Comparison of ENCODE assay signal across 13 cellular contexts in the genomic region with DNA sequence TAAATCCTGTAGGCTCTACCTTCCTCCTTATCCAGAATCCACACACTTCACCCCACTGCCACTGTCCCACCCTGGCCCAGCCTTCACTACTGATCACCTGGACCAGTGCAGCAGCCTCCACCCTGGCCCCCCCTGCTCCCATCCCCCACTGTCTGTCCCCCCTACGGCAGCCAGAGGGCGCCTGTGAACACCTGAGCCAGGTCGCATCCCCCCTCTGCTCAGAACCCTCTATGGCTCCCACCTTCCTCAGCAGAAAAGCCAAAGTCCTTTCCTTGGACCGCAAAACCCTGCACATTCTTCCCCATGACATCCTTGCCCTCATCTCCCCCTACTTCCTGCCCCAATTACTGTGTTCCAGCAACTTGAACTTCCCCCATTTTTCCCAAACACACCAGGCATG. TPM values are rescaled to one million over a fixed set of nuclear protein-coding genes. Genes with fewer than 3 reads are reported as not detected.
DNase-seq lines count a peak whose midpoint lies in the region; ATAC-seq and TF ChIP-seq lines count a peak whose summit lies in the region.
"Had no signal": no experiment of that assay in that cellular context is flagged by ENCODE, and none has a peak within 500 bp of the region (broad histone marks: within the 10 kb centered on the region; RNA-seq: fewer than 3 reads in every experiment).

No MANE protein-coding gene starts in this region.

- no peaks in the 10 kb centered on the region for H3K79me2 ChIP-seq in KMS-11 (ENCODE audit: insufficient read depth, low read depth)

- H2AFZ ChIP-seq in KMS-11 (ENCODE audit: low read depth) = no peak overlapping the region

- intact Hi-C loops in activated CD8-positive, alpha-beta T cell treated with anti-CD3 and anti-CD28 coated beads for 36 hours (cut with micrococcal nuclease) = no loop called here

- no peaks in the 10 kb centered on the region for H3K4me1 ChIP-seq in KMS-11 (ENCODE audit: low read depth, poor library complexity, severe bottlenecking)
- H3K4me1 ChIP-seq: adrenal gland had no signal

- no peaks in the 10 kb centered on the region for H3K36me3 Mint-ChIP-seq in activated CD8-positive, alpha-beta T cell treated with anti-CD3 and anti-CD28 coated beads for 36 hours (ENCODE audit: low read depth)
- H3K36me3 Mint-ChIP-seq in activated CD8-positive, alpha-beta T cell treated with anti-CD3 and anti-CD28 coated beads, Interleukin-2, amount 10 ng/mL, durations not matched to agents 7 days and 5 days (ENCODE audit: low read depth) = no peaks in the 10 kb centered on the region
- H3K36me3 Mint-ChIP-seq in progenitor cell of endocrine pancreas (ENCODE audit: insufficient read depth) = no peaks in the 10 kb centered on the region
- H3K36me3 Mint-ChIP-seq: natural killer cell treated with Interleukin-12 subunit alpha and Interleukin-12 subunit beta and Interleukin-15 and Interleukin-18, amount 100 ng/mL, for 72 hours had no signal

- no peaks in the 10 kb centered on the region for H3K27me3 Mint-ChIP-seq in activated CD8-positive, alpha-beta T cell treated with anti-CD3 and anti-CD28 coated beads for 36 hours
- H3K27me3 Mint-ChIP-seq in activated CD8-positive, alpha-beta T cell treated with anti-CD3 and anti-CD28 coated beads, Interleukin-2, amount 10 ng/mL, durations not matched to agents 7 days and 5 days (ENCODE audit: low read depth) = peaks cover 10% of the 10 kb centered on the region
- H3K27me3 Mint-ChIP-seq in progenitor cell of endocrine pancreas = no peaks in the 10 kb centered on the region

- TF ChIP-seq CTCF in activated CD8-positive, alpha-beta T cell treated with anti-CD3 and anti-CD28 coated beads for 36 hours (IDR thresholded peaks at IDR 0.05) = peak; percentile 29
- TF ChIP-seq CTCF in KMS-11 (conservative IDR thresholded peaks at IDR 0.05; ENCODE audit: low read depth, low read length) (0 out of 2 replicates have a peak, but pooled peaks have one; percentile 24), cardiac fibroblast (IDR thresholded peaks at IDR 0.05; ENCODE audit: low read depth, low read length) (peak; percentile 32), progenitor cell of endocrine pancreas (IDR thresholded peaks at IDR 0.05; ENCODE audit: unreplicated experiment) (peak; percentile 29)

- no peak overlapping the region for H3K27ac ChIP-seq in KMS-11
- H3K27ac ChIP-seq: adrenal gland had no signal

- no peaks in the 10 kb centered on the region for H3K4me1 Mint-ChIP-seq in activated CD8-positive, alpha-beta T cell treated with anti-CD3 and anti-CD28 coated beads for 36 hours (ENCODE audit: low read depth)
- no peaks in the 10 kb centered on the region for H3K4me1 Mint-ChIP-seq in activated CD8-positive, alpha-beta T cell treated with anti-CD3 and anti-CD28 coated beads, Interleukin-2, amount 10 ng/mL, durations not matched to agents 7 days and 5 days (ENCODE audit: low read depth)
- H3K4me1 Mint-ChIP-seq in progenitor cell of endocrine pancreas (ENCODE audit: low read depth) = no peaks in the 10 kb centered on the region

- no peak overlapping the region for H3K4me3 Mint-ChIP-seq in activated CD8-positive, alpha-beta T cell treated with anti-CD3 and anti-CD28 coated beads for 36 hours
- no peak overlapping the region for H3K4me3 Mint-ChIP-seq in activated CD8-positive, alpha-beta T cell treated with anti-CD3 and anti-CD28 coated beads, Interleukin-2, amount 10 ng/mL, durations not matched to agents 7 days and 5 days
- no peak overlapping the region for H3K4me3 Mint-ChIP-seq in progenitor cell of endocrine pancreas (ENCODE audit: low read depth)
- H3K4me3 Mint-ChIP-seq: natural killer cell treated with Interleukin-12 subunit alpha and Interleukin-12 subunit beta and Interleukin-15 and Interleukin-18, amount 100 ng/mL, for 72 hours had no signal

- peaks cover 6% of the 10 kb centered on the region; the same call in 1 of the 2 replicates for H3K27me3 ChIP-seq in KMS-11 (ENCODE audit: insufficient read depth, low read depth)
- H3K27me3 ChIP-seq: adrenal gland had no signal

- no peak overlapping the region for H3K4me2 ChIP-seq in KMS-11

- H3K9ac ChIP-seq in KMS-11 = no peak overlapping the region

- H3K9me3 Mint-ChIP-seq in activated CD8-positive, alpha-beta T cell treated with anti-CD3 and anti-CD28 coated beads for 36 hours = no peaks in the 10 kb centered on the region
- no peaks in the 10 kb centered on the region for H3K9me3 Mint-ChIP-seq in activated CD8-positive, alpha-beta T cell treated with anti-CD3 and anti-CD28 coated beads, Interleukin-2, amount 10 ng/mL, durations not matched to agents 7 days and 5 days (ENCODE audit: insufficient read depth)
- H3K9me3 Mint-ChIP-seq in progenitor cell of endocrine pancreas (ENCODE audit: low read depth) = no peaks in the 10 kb centered on the region
- H3K9me3 Mint-ChIP-seq: natural killer cell treated with Interleukin-12 subunit alpha and Interleukin-12 subunit beta and Interleukin-15 and Interleukin-18, amount 100 ng/mL, for 72 hours had no signal

- POLR2A ChIA-PET in activated CD8-positive, alpha-beta T cell treated with anti-CD3 and anti-CD28 coated beads for 36 hours (lab: Charles Lee) = no interaction called here
- POLR2A ChIA-PET in activated CD8-positive, alpha-beta T cell treated with anti-CD3 and anti-CD28 coated beads, Interleukin-2, amount 10 ng/mL, durations not matched to agents 7 days and 5 days (lab: Charles Lee) = no interaction called here

- no peaks in the 10 kb centered on the region for H3K36me3 ChIP-seq in KMS-11 (ENCODE audit: insufficient read depth)
- H3K36me3 ChIP-seq: adrenal gland had no signal

- peak; percentile 46 for DNase-seq in activated CD8-positive, alpha-beta T cell treated with anti-CD3 and anti-CD28 coated beads for 36 hours
- DNase-seq in activated CD8-positive, alpha-beta T cell treated with anti-CD3 and anti-CD28 coated beads, Interleukin-2, amount 10 ng/mL, durations not matched to agents 7 days and 5 days = no peak
- no peak for DNase-seq in cardiac fibroblast (ENCODE audit: low read depth in 2 of 2)
- no peak for DNase-seq in progenitor cell of endocrine pancreas (ENCODE audit: low spot score, unreplicated experiment)
- no peak for DNase-seq in mucosa of gallbladder (ENCODE audit: low spot score)
- DNase-seq: adrenal gland, NCI-H1092 treated with DMSO at 0.1 percent for 48 hours, NCI-H774 had no signal

- peak; percentile 72 for ATAC-seq in activated CD8-positive, alpha-beta T cell treated with anti-CD3 and anti-CD28 coated beads for 36 hours
- ATAC-seq in activated CD8-positive, alpha-beta T cell treated with anti-CD3 and anti-CD28 coated beads, Interleukin-2, amount 10 ng/mL, durations not matched to agents 7 days and 5 days = no peak
- ATAC-seq in GM19455 (IDR thresholded peaks at IDR 0.05; ENCODE audit: unreplicated experiment) (no peak), GM18858 (IDR thresholded peaks at IDR 0.05; ENCODE audit: unreplicated experiment) (no peak)

- H3K4me3 ChIP-seq in KMS-11 (IDR thresholded peaks at IDR 0.05; ENCODE audit: insufficient read depth, low read depth, low read length) = no peak overlapping the region
- no peak overlapping the region for H3K4me3 ChIP-seq in cardiac fibroblast (replicated peaks in 1 of 2; ENCODE audit: low read depth in 2 of 2, low read length in 2 of 2)
- H3K4me3 ChIP-seq: adrenal gland had no signal

- no peak overlapping the region for H3K27ac Mint-ChIP-seq in activated CD8-positive, alpha-beta T cell treated with anti-CD3 and anti-CD28 coated beads for 36 hours
- no peak overlapping the region for H3K27ac Mint-ChIP-seq in activated CD8-positive, alpha-beta T cell treated with anti-CD3 and anti-CD28 coated beads, Interleukin-2, amount 10 ng/mL, durations not matched to agents 7 days and 5 days
- no peak overlapping the region for H3K27ac Mint-ChIP-seq in progenitor cell of endocrine pancreas
- H3K27ac Mint-ChIP-seq: natural killer cell treated with Interleukin-12 subunit alpha and Interleukin-12 subunit beta and Interleukin-15 and Interleukin-18, amount 100 ng/mL, for 72 hours had no signal

- no peaks in the 10 kb centered on the region for H4K20me1 ChIP-seq in KMS-11 (ENCODE audit: insufficient read depth)

- CTCF ChIA-PET in activated CD8-positive, alpha-beta T cell treated with anti-CD3 and anti-CD28 coated beads for 36 hours (lab: Charles Lee) = no interaction called here
- CTCF ChIA-PET in activated CD8-positive, alpha-beta T cell treated with anti-CD3 and anti-CD28 coated beads, Interleukin-2, amount 10 ng/mL, durations not matched to agents 7 days and 5 days (lab: Charles Lee) = no interaction called here

RNA-seq across cellular contexts. Expression of a gene that starts 20.6 kb away (rescaled TPM):
- total RNA-seq in activated CD8-positive, alpha-beta T cell treated with anti-CD3 and anti-CD28 coated beads for 36 hours = not detected
- total RNA-seq in activated CD8-positive, alpha-beta T cell treated with anti-CD3 and anti-CD28 coated beads, Interleukin-2, amount 10 ng/mL, durations not matched to agents 7 days and 5 days = under 1 TPM in 1 of 2 experiments, not detected in 1; 0.71 TPM
- total RNA-seq in progenitor cell of endocrine pancreas (0.87 and 1.4 TPM in 2 replicates), mucosa of gallbladder (0.20 TPM)
- total RNA-seq: activated CD8-positive, alpha-beta memory T cell treated with anti-CD3 and anti-CD28 coated beads for 36 hours had no signal

RNA-seq across cellular contexts. Expression of a gene that starts 24.8 kb away (rescaled TPM):
- total RNA-seq in activated CD8-positive, alpha-beta T cell treated with anti-CD3 and anti-CD28 coated beads for 36 hours = 100 to 1,000 TPM; 207 to 211 TPM
- 100 to 1,000 TPM; 285 to 302 TPM for total RNA-seq in activated CD8-positive, alpha-beta T cell treated with anti-CD3 and anti-CD28 coated beads, Interleukin-2, amount 10 ng/mL, durations not matched to agents 7 days and 5 days
- total RNA-seq in progenitor cell of endocrine pancreas (409 and 437 TPM in 2 replicates), mucosa of gallbladder (357 TPM)

RNA-seq across cellular contexts. Expression of a gene that starts 25.3 kb away (rescaled TPM):
- total RNA-seq in activated CD8-positive, alpha-beta T cell treated with anti-CD3 and anti-CD28 coated beads for 36 hours = under 1 TPM; 0.47 to 0.70 TPM
- not detected for total RNA-seq in activated CD8-positive, alpha-beta T cell treated with anti-CD3 and anti-CD28 coated beads, Interleukin-2, amount 10 ng/mL, durations not matched to agents 7 days and 5 days
- total RNA-seq in progenitor cell of endocrine pancreas (1.8 and 2.2 TPM in 2 replicates), mucosa of gallbladder (1.4 TPM)
- total RNA-seq: natural killer cell treated with Interleukin-12 subunit alpha and Interleukin-12 subunit beta and Interleukin-15 and Interleukin-18, amount 100 ng/mL, for 72 hours had no signal

RNA-seq across cellular contexts. Expression of a gene that starts 41.1 kb away (rescaled TPM):
- not detected for total RNA-seq in activated CD8-positive, alpha-beta T cell treated with anti-CD3 and anti-CD28 coated beads for 36 hours
- total RNA-seq in activated CD8-positive, alpha-beta T cell treated with anti-CD3 and anti-CD28 coated beads, Interleukin-2, amount 10 ng/mL, durations not matched to agents 7 days and 5 days = not detected
- 266 and 284 TPM in 2 replicates for total RNA-seq in progenitor cell of endocrine pancreas
- 72.0 TPM for total RNA-seq in mucosa of gallbladder
- total RNA-seq: activated CD8-positive, alpha-beta memory T cell treated with anti-CD3 and anti-CD28 coated beads for 36 hours; natural killer cell treated with Interleukin-12 subunit alpha and Interleukin-12 subunit beta and Interleukin-15 and Interleukin-18, amount 100 ng/mL, for 72 hours had no signal

RNA-seq across cellular contexts. Expression of a gene that starts 45.4 kb away (rescaled TPM):
- 10 to 100 TPM; 11.1 to 14.7 TPM for total RNA-seq in activated CD8-positive, alpha-beta T cell treated with anti-CD3 and anti-CD28 coated beads for 36 hours
- total RNA-seq in activated CD8-positive, alpha-beta T cell treated with anti-CD3 and anti-CD28 coated beads, Interleukin-2, amount 10 ng/mL, durations not matched to agents 7 days and 5 days = 10 to 100 TPM; 20.1 to 21.8 TPM
- total RNA-seq in progenitor cell of endocrine pancreas (17.6 and 21.8 TPM in 2 replicates), mucosa of gallbladder (13.8 TPM)
